In the genomic region with DNA sequence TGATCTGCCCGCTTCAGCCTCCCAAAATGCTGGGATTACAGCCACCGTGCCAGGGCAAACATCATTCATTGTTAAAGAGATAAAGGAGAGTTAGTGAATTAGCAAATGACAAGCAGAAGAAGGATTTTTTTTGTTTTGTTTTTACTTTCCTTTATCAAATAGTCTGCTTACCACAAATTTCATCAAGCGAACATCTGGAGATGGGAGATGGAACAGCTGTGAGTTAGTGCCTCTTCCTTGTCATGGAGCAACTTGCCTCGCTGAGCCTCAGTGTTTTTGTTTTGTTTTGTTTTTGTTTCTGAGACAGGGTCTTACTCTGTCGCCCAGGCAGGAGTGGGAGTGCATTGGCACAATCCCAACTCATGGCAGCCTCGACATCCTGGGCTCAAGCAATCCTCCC, we compare ENCODE assay signal across 26 cellular contexts. TPM values are rescaled to one million over a fixed set of nuclear protein-coding genes. Genes with fewer than 3 reads are reported as not detected.
"Had no signal": no experiment of that assay in that cellular context is flagged by ENCODE, and none has a peak within 500 bp of the region (broad histone marks: within the 10 kb centered on the region; RNA-seq: fewer than 3 reads in every experiment).

No MANE protein-coding gene starts in this region.

- H3K36me3 ChIP-seq: heart left ventricle, lower lobe of right lung, neural progenitor cell, neutrophil, right atrium auricular region, sigmoid colon, spleen, tibial nerve, uterus had no signal

- H3K27ac Mint-ChIP-seq: immature natural killer cell; natural killer cell; nephron progenitor cell; neural progenitor cell; stimulated activated effector memory CD8-positive, alpha-beta T cell treated with anti-CD3 and anti-CD28 coated beads, Interleukin-12 subunit alpha, Interleukin-12 subunit beta, amount 100 ng/mL, for 72 hours; stimulated activated naive CD8-positive, alpha-beta T cell treated with anti-CD3 and anti-CD28 coated beads, Interleukin-15, amount 100 ng/mL, for 72 hours; type B pancreatic cell had no signal

- H3K27me3 Mint-ChIP-seq: type B pancreatic cell had no signal

- H3K9me3 ChIP-seq: lower lobe of right lung, neutrophil, right atrium auricular region, sigmoid colon, uterus had no signal

- H3K27ac ChIP-seq: heart left ventricle, lower lobe of right lung, neural progenitor cell, neutrophil, parathyroid adenoma, right atrium auricular region, sigmoid colon, spleen, tibial nerve, uterus had no signal

- H3K4me3 ChIP-seq: heart left ventricle, lower lobe of right lung, neural progenitor cell, right atrium auricular region, sigmoid colon, spleen, tibial nerve, uterus had no signal

- DNase-seq: heart left ventricle; hypothalamus; immature natural killer cell; kidney; left colon; lower lobe of right lung; mammary epithelial cell; mesenchymal stem cell; natural killer cell; nephron progenitor cell; occipital lobe; sigmoid colon; small intestine; spleen; stimulated activated CD4-positive, alpha-beta T cell treated with anti-CD3 and anti-CD28 coated beads, Interleukin-4, amount 100 ng/mL, for 24 hours; stimulated activated naive CD4-positive, alpha-beta T cell treated with Interleukin-2 at 50 U/mL for 16 hours; stimulated activated naive CD8-positive, alpha-beta T cell treated with anti-CD3 and anti-CD28 coated beads, Interleukin-15, amount 100 ng/mL, for 72 hours; substantia nigra; uterus had no signal

- ATAC-seq: left colon; lower lobe of right lung; natural killer cell; stimulated activated effector memory CD8-positive, alpha-beta T cell treated with anti-CD3 and anti-CD28 coated beads, Interleukin-12 subunit alpha, Interleukin-12 subunit beta, amount 100 ng/mL, for 72 hours; stimulated activated naive CD8-positive, alpha-beta T cell treated with anti-CD3 and anti-CD28 coated beads, Interleukin-15, amount 100 ng/mL, for 72 hours had no signal

- H3K9me3 Mint-ChIP-seq: natural killer cell, type B pancreatic cell had no signal

- H3K27me3 ChIP-seq: heart left ventricle, neural progenitor cell, neutrophil, right atrium auricular region, sigmoid colon, spleen, tibial nerve, uterus had no signal

- H3K4me3 Mint-ChIP-seq: immature natural killer cell; natural killer cell; nephron progenitor cell; neural progenitor cell; stimulated activated effector memory CD8-positive, alpha-beta T cell treated with anti-CD3 and anti-CD28 coated beads, Interleukin-12 subunit alpha, Interleukin-12 subunit beta, amount 100 ng/mL, for 72 hours; stimulated activated naive CD8-positive, alpha-beta T cell treated with anti-CD3 and anti-CD28 coated beads, Interleukin-15, amount 100 ng/mL, for 72 hours; type B pancreatic cell had no signal

- H3K36me3 Mint-ChIP-seq: immature natural killer cell; natural killer cell; neural progenitor cell; stimulated activated effector memory CD8-positive, alpha-beta T cell treated with anti-CD3 and anti-CD28 coated beads, Interleukin-12 subunit alpha, Interleukin-12 subunit beta, amount 100 ng/mL, for 72 hours had no signal

- H3K4me1 ChIP-seq: heart left ventricle, lower lobe of right lung, parathyroid adenoma, right atrium auricular region, sigmoid colon, tibial nerve, uterus had no signal

- H3K4me1 Mint-ChIP-seq: immature natural killer cell; natural killer cell; neural progenitor cell; stimulated activated naive CD8-positive, alpha-beta T cell treated with anti-CD3 and anti-CD28 coated beads, Interleukin-15, amount 100 ng/mL, for 72 hours had no signal

RNA-seq across cellular contexts. Expression of a gene that starts 15.9 kb away (rescaled TPM):
- polyA plus RNA-seq: immature natural killer cell had no signal
